ENCODE assay signal across 15 cellular contexts in the genomic region with DNA sequence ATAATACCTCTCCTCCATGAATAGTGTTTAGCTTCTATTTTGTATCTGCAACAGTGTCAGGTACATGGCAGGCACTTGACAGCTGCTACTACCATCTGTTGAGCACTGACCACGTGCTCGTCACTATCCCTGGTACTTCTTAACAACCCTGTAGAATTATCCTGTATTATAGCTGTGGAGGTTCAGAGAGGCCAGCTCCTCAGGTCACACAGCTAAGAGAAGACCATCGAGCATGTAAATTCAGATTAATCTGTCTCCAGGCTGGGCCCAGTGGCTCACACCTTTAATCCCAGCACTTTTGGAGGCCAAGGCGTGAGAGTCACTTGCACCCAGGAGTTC. TPM values are rescaled to one million over a fixed set of nuclear protein-coding genes. Genes with fewer than 3 reads are reported as not detected.
DNase-seq lines count a peak whose midpoint lies in the region; ATAC-seq and TF ChIP-seq lines count a peak whose summit lies in the region.
"Had no signal": no experiment of that assay in that cellular context is flagged by ENCODE, and none has a peak within 500 bp of the region (broad histone marks: within the 10 kb centered on the region; RNA-seq: fewer than 3 reads in every experiment).

No MANE protein-coding gene starts in this region.

- no peak for DNase-seq in activated naive CD4-positive, alpha-beta T cell treated with anti-CD3 and anti-CD28 coated beads, Interleukin-2, amount 10 ng/mL, durations not matched to agents 7 days and 5 days
- no peak for DNase-seq in activated naive CD4-positive, alpha-beta T cell treated with anti-CD3 and anti-CD28 coated beads, Interleukin-2, amount 50 U/mL, for 72 hours (ENCODE audit: low spot score in 2 of 2)
- DNase-seq in mucosa of gallbladder (ENCODE audit: low spot score) (peak; percentile 8), tibial artery (no peak)
- no peak for DNase-seq in activated CD8-positive, alpha-beta T cell treated with anti-CD3 and anti-CD28 coated beads for 36 hours
- DNase-seq in NK-92 treated with Interleukin-12 subunit alpha and Interleukin-12 subunit beta, amount 100 ng/mL, for 24 hours (lab: John Stamatoyannopoulos, UW): no peak
- DNase-seq: activated CD4-positive, alpha-beta T cell treated with anti-CD3 and anti-CD28 coated beads, Interleukin-2, amount 50 U/mL, for 48 hours; activated gamma-delta T cell; COR-L47; Kasumi-1; spleen; T1000 had no signal

- H3K27me3 ChIP-seq in tibial artery: no peaks in the 10 kb centered on the region
- H3K27me3 ChIP-seq: spleen had no signal

- H3K9me3 ChIP-seq in tibial artery: no peaks in the 10 kb centered on the region
- H3K9me3 ChIP-seq: spleen had no signal

- peaks cover 0 to 59% (median 33%) of the 10 kb centered on the region in 4 donors for H3K4me1 ChIP-seq in tibial artery

- H3K36me3 Mint-ChIP-seq in activated naive CD4-positive, alpha-beta T cell treated with anti-CD3 and anti-CD28 coated beads, Interleukin-2, amount 10 ng/mL, durations not matched to agents 7 days and 5 days: peaks cover 29% of the 10 kb centered on the region
- peaks cover 1 to 14% of the 10 kb centered on the region in 2 donors for H3K36me3 Mint-ChIP-seq in activated naive CD4-positive, alpha-beta T cell treated with anti-CD3 and anti-CD28 coated beads, Interleukin-2, amount 50 U/mL, for 72 hours
- H3K36me3 Mint-ChIP-seq in brain: peaks cover 41% of the 10 kb centered on the region
- H3K36me3 Mint-ChIP-seq in activated CD8-positive, alpha-beta T cell treated with anti-CD3 and anti-CD28 coated beads for 36 hours (ENCODE audit: low read depth): peaks cover 23% of the 10 kb centered on the region

- no peak overlapping the region for H3K4me3 ChIP-seq in tibial artery
- H3K4me3 ChIP-seq: spleen had no signal

- CTCF ChIA-PET in activated naive CD4-positive, alpha-beta T cell treated with anti-CD3 and anti-CD28 coated beads, Interleukin-2, amount 10 ng/mL, durations not matched to agents 7 days and 5 days (lab: Charles Lee): interaction anchor here (0.6 to 1.2 kb wide), 3 partner anchors 13 to 83 kb away, joined by 3 to 8 read pairs (median 4); no protein-coding TSS in a partner anchor
- CTCF ChIA-PET in activated CD8-positive, alpha-beta T cell treated with anti-CD3 and anti-CD28 coated beads for 36 hours (lab: Charles Lee): interaction anchor here (1.2 to 1.6 kb wide), 3 partner anchors 13 to 82 kb away, joined by 3 to 5 read pairs (median 3); no protein-coding TSS in a partner anchor

- H3K36me3 ChIP-seq in tibial artery: peaks cover 21 to 42% (median 37%) of the 10 kb centered on the region in 3 donors

- no peak for TF ChIP-seq CTCF in brain (conservative IDR thresholded peaks at IDR 0.05)
- no peak for TF ChIP-seq CTCF in tibial artery (IDR thresholded peaks at IDR 0.05)
- no peak for TF ChIP-seq CTCF in activated CD8-positive, alpha-beta T cell treated with anti-CD3 and anti-CD28 coated beads for 36 hours (IDR thresholded peaks at IDR 0.05)

- H3K4me3 Mint-ChIP-seq in activated naive CD4-positive, alpha-beta T cell treated with anti-CD3 and anti-CD28 coated beads, Interleukin-2, amount 10 ng/mL, durations not matched to agents 7 days and 5 days: no peak overlapping the region
- H3K4me3 Mint-ChIP-seq in brain: no peak overlapping the region
- no peak overlapping the region for H3K4me3 Mint-ChIP-seq in activated CD8-positive, alpha-beta T cell treated with anti-CD3 and anti-CD28 coated beads for 36 hours

- peak overlapping the region; percentile 55 to 61 for H3K27ac ChIP-seq in tibial artery

- intact Hi-C loops in tibial artery (cut with DNase I; ENCODE audit: low total_unique reads): no loop called here
- intact Hi-C loops in activated CD8-positive, alpha-beta T cell treated with anti-CD3 and anti-CD28 coated beads for 36 hours (cut with micrococcal nuclease): no loop called here

- H3K9me3 Mint-ChIP-seq in activated naive CD4-positive, alpha-beta T cell treated with anti-CD3 and anti-CD28 coated beads, Interleukin-2, amount 10 ng/mL, durations not matched to agents 7 days and 5 days: no peaks in the 10 kb centered on the region
- H3K9me3 Mint-ChIP-seq in activated naive CD4-positive, alpha-beta T cell treated with anti-CD3 and anti-CD28 coated beads, Interleukin-2, amount 50 U/mL, for 72 hours: no peaks in the 10 kb centered on the region
- H3K9me3 Mint-ChIP-seq in brain: no peaks in the 10 kb centered on the region
- H3K9me3 Mint-ChIP-seq in activated CD8-positive, alpha-beta T cell treated with anti-CD3 and anti-CD28 coated beads for 36 hours: no peaks in the 10 kb centered on the region

- ATAC-seq in activated naive CD4-positive, alpha-beta T cell treated with anti-CD3 and anti-CD28 coated beads, Interleukin-2, amount 50 U/mL, for 72 hours: no peak
- no peak for ATAC-seq in activated CD8-positive, alpha-beta T cell treated with anti-CD3 and anti-CD28 coated beads for 36 hours
- ATAC-seq in GM19351 (IDR thresholded peaks at IDR 0.05; ENCODE audit: unreplicated experiment): no peak
- ATAC-seq: HCT116 had no signal

- peak overlapping the region; percentile 33 for H3K27ac Mint-ChIP-seq in activated naive CD4-positive, alpha-beta T cell treated with anti-CD3 and anti-CD28 coated beads, Interleukin-2, amount 10 ng/mL, durations not matched to agents 7 days and 5 days
- H3K27ac Mint-ChIP-seq in activated naive CD4-positive, alpha-beta T cell treated with anti-CD3 and anti-CD28 coated beads, Interleukin-2, amount 50 U/mL, for 72 hours: peak overlapping the region in 1 of 2 donors; percentile 30
- peak overlapping the region; percentile 9 to 97 (median 62) for H3K27ac Mint-ChIP-seq in brain
- no peak overlapping the region for H3K27ac Mint-ChIP-seq in activated CD8-positive, alpha-beta T cell treated with anti-CD3 and anti-CD28 coated beads for 36 hours

- POLR2A ChIA-PET in activated CD8-positive, alpha-beta T cell treated with anti-CD3 and anti-CD28 coated beads for 36 hours (lab: Charles Lee): interaction anchor here (1.2 kb wide), 1 partner anchor 25 kb away, joined by 3 read pairs; no protein-coding TSS in a partner anchor

- H3K27me3 Mint-ChIP-seq in activated naive CD4-positive, alpha-beta T cell treated with anti-CD3 and anti-CD28 coated beads, Interleukin-2, amount 10 ng/mL, durations not matched to agents 7 days and 5 days: no peaks in the 10 kb centered on the region
- H3K27me3 Mint-ChIP-seq in brain: no peaks in the 10 kb centered on the region
- no peaks in the 10 kb centered on the region for H3K27me3 Mint-ChIP-seq in activated CD8-positive, alpha-beta T cell treated with anti-CD3 and anti-CD28 coated beads for 36 hours

- no peaks in the 10 kb centered on the region for H3K4me1 Mint-ChIP-seq in activated naive CD4-positive, alpha-beta T cell treated with anti-CD3 and anti-CD28 coated beads, Interleukin-2, amount 10 ng/mL, durations not matched to agents 7 days and 5 days
- H3K4me1 Mint-ChIP-seq in brain: peaks cover 65% of the 10 kb centered on the region
- H3K4me1 Mint-ChIP-seq in activated CD8-positive, alpha-beta T cell treated with anti-CD3 and anti-CD28 coated beads for 36 hours (ENCODE audit: low read depth): no peaks in the 10 kb centered on the region

RNA-seq across cellular contexts. Expression of a gene that starts 26.3 kb away (rescaled TPM):
- total RNA-seq in activated naive CD4-positive, alpha-beta T cell treated with anti-CD3 and anti-CD28 coated beads, Interleukin-2, amount 50 U/mL, for 72 hours: 100 to 1,000 TPM; 181 to 211 TPM
- polyA plus RNA-seq in brain (ENCODE audit: insufficient read depth, low read depth, low replicate concordance): 21.7 TPM
- 177 TPM for total RNA-seq in mucosa of gallbladder
- 100 to 1,000 TPM; 224 to 231 TPM for total RNA-seq in activated CD8-positive, alpha-beta T cell treated with anti-CD3 and anti-CD28 coated beads for 36 hours
